Comparison of ENCODE assay signal across 15 cellular contexts in the genomic region with DNA sequence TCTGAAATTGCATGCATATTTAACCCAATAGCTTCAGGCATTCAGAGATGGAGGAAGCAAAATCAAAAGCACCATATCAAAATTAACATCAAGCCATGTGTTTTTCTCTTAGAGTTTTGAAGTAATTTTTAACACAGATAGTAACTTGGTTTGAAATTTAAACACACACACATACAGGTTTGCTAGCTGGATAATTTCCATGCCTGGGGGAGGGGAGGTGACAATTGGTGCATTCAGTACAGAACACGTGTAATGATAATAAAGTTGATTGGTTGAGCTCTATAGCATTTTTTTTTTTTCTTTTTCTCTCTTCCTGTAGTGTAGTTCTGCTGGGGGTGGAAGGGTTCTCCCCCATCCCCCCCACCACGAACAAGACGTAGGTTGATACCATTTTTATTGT.
DNase-seq lines count a peak whose midpoint lies in the region; ATAC-seq lines count a peak whose summit lies in the region.
"Had no signal": no experiment of that assay in that cellular context is flagged by ENCODE, and none has a peak within 500 bp of the region (broad histone marks: within the 10 kb centered on the region; RNA-seq: fewer than 3 reads in every experiment).

No MANE protein-coding gene starts in this region.

- ATAC-seq in HG02588 (IDR thresholded peaks at IDR 0.05; ENCODE audit: unreplicated experiment) (no peak), left cardiac atrium (no peak)
- ATAC-seq: CD8-positive, alpha-beta T cell had no signal

- DNase-seq in NCI-H82 (lab: John Stamatoyannopoulos, UW) (peak; percentile 15), NCI-H82 treated with DMSO at 0.1 percent for 48 hours (lab: John Stamatoyannopoulos, UW; ENCODE audit: unreplicated experiment) (no peak), NCI-H2227 (lab: John Stamatoyannopoulos, UW; ENCODE audit: unreplicated experiment) (peak; percentile 43), cerebellar cortex (ENCODE audit: low spot score) (peak; percentile 52), nucleus accumbens (lab: John Stamatoyannopoulos, UW) (peak in 29 of 56 donors; percentile 1 to 61 (median 28)), SKM-1 treated with dmso at 0.1 percent for 144 hours (lab: John Stamatoyannopoulos, UW; ENCODE audit: unreplicated experiment) (no peak), left cardiac atrium (no peak)
- DNase-seq: Calu3; CD8-positive, alpha-beta T cell; NCI-H1092 treated with DMSO at 0.1 percent for 48 hours; NCI-H146; PC-9; SJCRH30; SW 1271 had no signal

- intact Hi-C loops in left cardiac atrium (cut with DNase I), result no loop called here

Comparison
In these comparisons a context has a peak if more than half of its experiments do, and no peak if none do; other contexts are left out.
1. DNase-seq: peak in NCI-H82 (single experiment), NCI-H2227 (single experiment), cerebellar cortex (single experiment) and nucleus accumbens (29 of 56); none in NCI-H82 treated with DMSO at 0.1 percent for 48 hours (single experiment), SKM-1 treated with dmso at 0.1 percent for 144 hours (single experiment) and left cardiac atrium (single experiment).